ENCODE assay signal across 8 cellular contexts in genomic region chr3:19147905-19148767, GRCh38. TPM values are rescaled to one million over a fixed set of nuclear protein-coding genes. Genes with fewer than 3 reads are reported as not detected.
DNase-seq lines count a peak whose midpoint lies in the region; ATAC-seq and TF ChIP-seq lines count a peak whose summit lies in the region.

Gene KCNH8, plus strand, starts transcription at chr3:19148510. Its CDS starts 210 bp downstream, at chr3:19148720.

- ATAC-seq in thoracic aorta (ENCODE audit: insufficient number of reproducible peaks, low FRiP score, low read depth): no peak
- no peak for ATAC-seq in GM21528 (IDR thresholded peaks at IDR 0.05; ENCODE audit: low FRiP score, unreplicated experiment)

- H4K8ac ChIP-seq in mesendoderm (ENCODE audit: low read depth, low read length): peak within 1 kb of the TSS; percentile 30

- H2AK5ac ChIP-seq in mesendoderm (ENCODE audit: low read length): no peak within 1 kb of the TSS

- H3K79me1 ChIP-seq in mesendoderm (ENCODE audit: low read length): peaks cover 1% of the 10 kb centered on the region

- H3K23ac ChIP-seq in mesendoderm (ENCODE audit: low read length): no peak within 1 kb of the TSS

- H3K27me3 ChIP-seq in duodenal mucosa (ENCODE audit: control insufficient read depth in 1 of 2, insufficient read depth in 2 of 2, low read length in 2 of 2): peaks cover 0 to 8% of the 10 kb centered on the region in 2 donors
- H3K27me3 ChIP-seq in mesendoderm (ENCODE audit: insufficient read depth, low read length, poor library complexity): no peaks in the 10 kb centered on the region
- H3K27me3 ChIP-seq in thoracic aorta (replicated peaks; ENCODE audit: insufficient read depth): no peaks in the 10 kb centered on the region

- peak within 1 kb of the TSS; percentile 95 for H3K4ac ChIP-seq in mesendoderm (ENCODE audit: low read depth, low read length)

- H3K4me1 ChIP-seq in duodenal mucosa (ENCODE audit: control insufficient read depth in 1 of 2, insufficient read depth in 2 of 2, low read length in 2 of 2): peaks cover 4 to 6% of the 10 kb centered on the region in 2 donors
- H3K4me1 ChIP-seq in mesendoderm (ENCODE audit: control insufficient read depth, low read depth, low read length): peaks cover 2% of the 10 kb centered on the region
- peaks cover 7 to 8% of the 10 kb centered on the region in 2 donors for H3K4me1 ChIP-seq in thoracic aorta (ENCODE audit: control insufficient read depth in 1 of 2, low read depth in 2 of 2)

- no CpG with 5 or more reads among the region's 64 CpGs for WGBS in mesendoderm (ENCODE audit: extremely low coverage, insufficient coverage, low lambda C conversion rate)

- H3K9me3 ChIP-seq in duodenal mucosa (ENCODE audit: control insufficient read depth in 1 of 2, low read length in 2 of 2) (no peaks in the 10 kb centered on the region), thoracic aorta (peaks cover 6% of the 10 kb centered on the region)

- no peak within 1 kb of the TSS for H2BK120ac ChIP-seq in mesendoderm (ENCODE audit: low read depth, low read length)

- DNase-seq in AG08396 (ENCODE audit: low spot score) (peak; percentile 7), HFF-Myc (ENCODE audit: extremely low read depth, low read depth) (no peak), SW480 (ENCODE audit: low spot score) (peak; percentile 96), mesendoderm (peak; percentile 57), thoracic aorta (ENCODE audit: low spot score) (no peak)
- no peak for DNase-seq in central memory CD4-positive, alpha-beta T cell

- peak within 1 kb of the TSS; percentile 80 for H3K4me2 ChIP-seq in mesendoderm (ENCODE audit: low read length)

- no peak within 1 kb of the TSS for H4K5ac ChIP-seq in mesendoderm (ENCODE audit: low read length)

- H2BK5ac ChIP-seq in mesendoderm (ENCODE audit: low read length): peak within 1 kb of the TSS; percentile 57

- peak within 1 kb of the TSS; percentile 51 for H3K4me3 ChIP-seq in HFF-Myc (replicated peaks; ENCODE audit: low read depth, low read length)
- peak within 1 kb of the TSS; percentile 81 to 83 for H3K4me3 ChIP-seq in duodenal mucosa (ENCODE audit: low read depth in 1 of 2, low read length in 2 of 2)
- peak within 1 kb of the TSS; percentile 79 for H3K4me3 ChIP-seq in mesendoderm (ENCODE audit: low read length)
- peak within 1 kb of the TSS; percentile 91 for H3K4me3 ChIP-seq in thoracic aorta

- H3K9ac ChIP-seq in duodenal mucosa (ENCODE audit: low read depth in 1 of 2, low read length in 2 of 2): peak within 1 kb of the TSS; percentile 32 to 62
- peak within 1 kb of the TSS; percentile 84 for H3K9ac ChIP-seq in mesendoderm (ENCODE audit: low read length)

- peak within 1 kb of the TSS; percentile 31 for H3K27ac ChIP-seq in duodenal mucosa (ENCODE audit: low read depth, low read length)
- H3K27ac ChIP-seq in mesendoderm (ENCODE audit: low read depth, low read length): peak within 1 kb of the TSS; percentile 73
- no peak within 1 kb of the TSS for H3K27ac ChIP-seq in thoracic aorta

- H2BK15ac ChIP-seq in mesendoderm (replicated peaks; ENCODE audit: low read depth): peak within 1 kb of the TSS; percentile 5

- H3K18ac ChIP-seq in mesendoderm (ENCODE audit: low read length): peak within 1 kb of the TSS; percentile 81

- H3K79me2 ChIP-seq in mesendoderm (ENCODE audit: control insufficient read depth, insufficient read depth, low read length): no peaks in the 10 kb centered on the region

- TF ChIP-seq CTCF in HFF-Myc (IDR thresholded peaks at IDR 0.05; ENCODE audit: low read depth, low read length, missing control alignments) (no peak), thoracic aorta (IDR thresholded peaks at IDR 0.05) (no peak)

- peak within 1 kb of the TSS; percentile 88 for H3K56ac ChIP-seq in mesendoderm (ENCODE audit: low read length)

- H3K36me3 ChIP-seq in duodenal mucosa (ENCODE audit: control insufficient read depth in 1 of 2, insufficient read depth in 2 of 2, low read length in 2 of 2) (no peaks in the 10 kb centered on the region), mesendoderm (ENCODE audit: control insufficient read depth, insufficient read depth, low read length) (no peaks in the 10 kb centered on the region), thoracic aorta (no peaks in the 10 kb centered on the region)

RNA-seq across cellular contexts. Expression of gene KCNH8, which starts in this region (rescaled TPM):
- 1.3 TPM for polyA plus RNA-seq in mesendoderm (2013, experiment 1 of 2)
- 1.1 TPM for polyA plus RNA-seq in mesendoderm (2013, experiment 2 of 2)
- under 1 TPM in 1 of 2 donors, not detected in 1; 0.07 TPM for total RNA-seq in thoracic aorta

Comparison
In these comparisons a context has a peak if more than half of its experiments do, and no peak if none do; other contexts are left out.
1. DNase-seq: peak in AG08396 (single experiment), SW480 (single experiment) and mesendoderm (single experiment); none in HFF-Myc (single experiment), thoracic aorta (single experiment) and central memory CD4-positive, alpha-beta T cell (single experiment).
2. H3K27ac ChIP-seq: peak in duodenal mucosa (single experiment) and mesendoderm (single experiment); none in thoracic aorta (0 of 2).
3. Peak in every context shown above with its lines, with median percentiles within 50 percentile points of each other: H3K4me3 ChIP-seq.